Comparison of ENCODE assay signal across 8 cellular contexts in genomic region chr3:169524131-169524530, GRCh38.
"Had no signal": no experiment of that assay in that cellular context is flagged by ENCODE, and none has a peak within 500 bp of the region (broad histone marks: within the 10 kb centered on the region; RNA-seq: fewer than 3 reads in every experiment).

No MANE protein-coding gene starts in this region.

- H3K9me3 ChIP-seq: HAP-1 had no signal

- H3K4me3 ChIP-seq: GM23338, HAP-1 had no signal

- H3K9ac ChIP-seq: KMS-11 had no signal

- H3K27ac ChIP-seq: HL-60, KMS-11 had no signal

- H3K36me3 ChIP-seq: HAP-1 had no signal

- DNase-seq: H7, Karpas-422, KBM-7 had no signal

- H3K4me2 ChIP-seq: GM23338, KMS-11 had no signal

- ATAC-seq: GM23338, HCT116 had no signal

- H2AFZ ChIP-seq: GM23338 had no signal
